In genomic region chr1:227093309-227093708, GRCh38 we compare ENCODE assay signal across 29 cellular contexts.
"Had no signal": no experiment of that assay in that cellular context is flagged by ENCODE, and none has a peak within 500 bp of the region (broad histone marks: within the 10 kb centered on the region; RNA-seq: fewer than 3 reads in every experiment).

No MANE protein-coding gene starts in this region.

- H3K36me3 ChIP-seq: adrenal gland, WERI-Rb-1 had no signal

- DNase-seq: activated CD4-positive, alpha-beta T cell treated with anti-CD3 and anti-CD28 coated beads, Interleukin-2, amount 10 ng/mL, durations not matched to agents 24 days and 14 days; activated CD4-positive, alpha-beta T cell treated with anti-CD3 and anti-CD28 coated beads, Interleukin-2, amount 50 U/mL, for 4 hours; activated CD4-positive, CD25-positive, alpha-beta regulatory T cell; activated CD8-positive, alpha-beta T cell treated with anti-CD3 and anti-CD28 coated beads for 36 hours; activated gamma-delta T cell treated with Interleukin-2 at 50 U/mL for 16 hours; activated naive CD4-positive, alpha-beta T cell treated with anti-CD3 and anti-CD28 coated beads for 36 hours; activated T-cell treated with anti-CD3 and anti-CD28 coated beads, Interleukin-2, amount 50 U/mL, for 24 hours; adrenal gland; central memory CD4-positive, alpha-beta T cell; Kasumi-1; KG1; MG63; NCI-H1048; NCI-H1105 treated with DMSO at 0.1 percent for 48 hours; NCI-H1436 treated with DMSO at 0.1 percent for 48 hours; NCI-H1694 treated with DMSO at 0.1 percent for 48 hours; NCI-H2029; NCI-H345; NCI-H524 treated with DMSO at 0.1 percent for 48 hours; NCI-H748 treated with DMSO at 0.1 percent for 48 hours; NK-92 treated with Interleukin-12 subunit alpha and Interleukin-12 subunit beta, amount 100 ng/mL, for 24 hours; SHP77; SJCRH30; T1000; WERI-Rb-1 had no signal

- H3K27ac Mint-ChIP-seq: activated CD4-positive, alpha-beta T cell treated with anti-CD3 and anti-CD28 coated beads, Interleukin-2, amount 10 ng/mL, durations not matched to agents 24 days and 14 days; activated CD8-positive, alpha-beta T cell treated with anti-CD3 and anti-CD28 coated beads for 36 hours; activated naive CD4-positive, alpha-beta T cell treated with anti-CD3 and anti-CD28 coated beads for 36 hours; activated naive CD4-positive, alpha-beta T cell treated with anti-CD3 and anti-CD28 coated beads, Interleukin-2, amount 50 U/mL, for 72 hours; activated T-cell treated with anti-CD3 and anti-CD28 coated beads, Interleukin-2, amount 50 U/mL, for 24 hours had no signal

- H3K4me3 Mint-ChIP-seq: activated CD4-positive, alpha-beta T cell treated with anti-CD3 and anti-CD28 coated beads, Interleukin-2, amount 10 ng/mL, durations not matched to agents 24 days and 14 days; activated CD8-positive, alpha-beta T cell treated with anti-CD3 and anti-CD28 coated beads for 36 hours; activated naive CD4-positive, alpha-beta T cell treated with anti-CD3 and anti-CD28 coated beads for 36 hours; activated T-cell treated with anti-CD3 and anti-CD28 coated beads, Interleukin-2, amount 50 U/mL, for 24 hours; brain had no signal

- H3K27ac ChIP-seq: adrenal gland, SJCRH30, SK-N-MC, WERI-Rb-1 had no signal

- FAIRE-seq: astrocyte had no signal

- H3K27me3 ChIP-seq: adrenal gland, MG63, SJCRH30 had no signal

- H3K9me3 Mint-ChIP-seq: activated CD4-positive, alpha-beta T cell treated with anti-CD3 and anti-CD28 coated beads, Interleukin-2, amount 10 ng/mL, durations not matched to agents 24 days and 14 days; activated CD8-positive, alpha-beta T cell treated with anti-CD3 and anti-CD28 coated beads for 36 hours; activated naive CD4-positive, alpha-beta T cell treated with anti-CD3 and anti-CD28 coated beads for 36 hours; activated naive CD4-positive, alpha-beta T cell treated with anti-CD3 and anti-CD28 coated beads, Interleukin-2, amount 50 U/mL, for 72 hours; activated T-cell treated with anti-CD3 and anti-CD28 coated beads, Interleukin-2, amount 50 U/mL, for 24 hours; brain had no signal

- H3K27me3 Mint-ChIP-seq: activated CD4-positive, alpha-beta T cell treated with anti-CD3 and anti-CD28 coated beads, Interleukin-2, amount 10 ng/mL, durations not matched to agents 24 days and 14 days; activated T-cell treated with anti-CD3 and anti-CD28 coated beads, Interleukin-2, amount 50 U/mL, for 24 hours; brain had no signal

- H3K4me3 ChIP-seq: adrenal gland, MG63, SJCRH30, SK-N-MC had no signal

- ATAC-seq: activated CD8-positive, alpha-beta T cell treated with anti-CD3 and anti-CD28 coated beads for 36 hours; activated naive CD4-positive, alpha-beta T cell treated with anti-CD3 and anti-CD28 coated beads, Interleukin-2, amount 50 U/mL, for 72 hours had no signal

- H3K4me1 ChIP-seq: SJCRH30 had no signal

- H3K36me3 Mint-ChIP-seq: activated naive CD4-positive, alpha-beta T cell treated with anti-CD3 and anti-CD28 coated beads, Interleukin-2, amount 50 U/mL, for 72 hours had no signal

- H3K9me3 ChIP-seq: adrenal gland, MG63, SJCRH30 had no signal

- H3K4me1 Mint-ChIP-seq: activated CD4-positive, alpha-beta T cell treated with anti-CD3 and anti-CD28 coated beads, Interleukin-2, amount 10 ng/mL, durations not matched to agents 24 days and 14 days; brain had no signal
